ENCODE assay signal across 1 cellular context in genomic region chr12:7638764-7639570, GRCh38.
TF ChIP-seq lines count a peak whose summit lies in the region.

No MANE protein-coding gene starts in this region.

TF ChIP-seq in IMR-90, 13 proteins besides CTCF, POLR2A, EP300 and RAD21:
- TF ChIP-seq SMC3 (IDR thresholded peaks at IDR 0.05; ENCODE audit: low read depth, low read length): peak; percentile 94
- no peak for TF ChIP-seq FOS (IDR thresholded peaks at IDR 0.05; ENCODE audit: low read depth, low read length)
- peak; percentile 32; the same call in 1 of the 2 replicates for TF ChIP-seq MAZ (IDR thresholded peaks at IDR 0.05; ENCODE audit: borderline replicate concordance, low read depth, low read length)
TF ChIP-seq in IMR-90: peak in this region for 2.
